Comparison of ENCODE assay signal across 18 cellular contexts in genomic region chr21:41778974-41779600, GRCh38. TPM values are rescaled to one million over a fixed set of nuclear protein-coding genes. Genes with fewer than 3 reads are reported as not detected.
A peak's percentile ranks its signal among the peaks of the same experiment; 100 is the strongest.
DNase-seq lines count a peak whose midpoint lies in the region; ATAC-seq, FAIRE-seq and TF ChIP-seq lines count a peak whose summit lies in the region.
"Had no signal": no experiment of that assay in that cellular context is flagged by ENCODE, and none has a peak within 500 bp of the region (broad histone marks: within the 10 kb centered on the region; RNA-seq: fewer than 3 reads in every experiment).

No MANE protein-coding gene starts in this region.

- TF ChIP-seq POLR2A in HepG2 (IDR thresholded peaks at IDR 0.05; ENCODE audit: insufficient read depth in 1 of 2, low read depth in 2 of 2, low read length in 2 of 2): no peak

- CTCF ChIA-PET in HepG2 (lab: Yijun Ruan, JAX; ENCODE audit: low intra/inter-chr PET ratio, low total read pairs): interaction anchor here (1.9 to 4.1 kb wide), 3 partner anchors 11 to 167 kb away, joined by 7 to 51 read pairs (median 7); no protein-coding TSS in a partner anchor

- POLR2A ChIA-PET in HepG2 (lab: Yijun Ruan, JAX): interaction anchor here (0.7 to 1.6 kb wide), 3 partner anchors 10 to 101 kb away, joined by 3 to 11 read pairs (median 3); no protein-coding TSS in a partner anchor

- H3K27me3 ChIP-seq in HepG2 (ENCODE audit: control insufficient read depth in 1 of 2, insufficient read depth in 2 of 2, low read length in 2 of 2): peaks cover 4 to 30% of the 10 kb centered on the region in 2 experiments
- H3K27me3 ChIP-seq: ovary had no signal

- in situ Hi-C loops in HepG2 (cut with HindIII; ENCODE audit: extremely low pct_ligation_motif_present, low pct_unique_long_range_greater_than_20kb): loop anchor here (5.0 kb wide), 1 partner anchor 167 kb away; no protein-coding TSS in a partner anchor

- ATAC-seq in HepG2 (peak; percentile 87), GM21529 (IDR thresholded peaks at IDR 0.05; ENCODE audit: unreplicated experiment) (no peak), GM19463 (IDR thresholded peaks at IDR 0.05; ENCODE audit: unreplicated experiment) (no peak)

- H3K27ac ChIP-seq in VCaP (peak overlapping the region; percentile 84), HepG2 (ENCODE audit: extremely low read length, insufficient read depth, low read length) (no peak overlapping the region)
- H3K27ac ChIP-seq: BLaER1 treated with 17β-estradiol and CSF1 and Interleukin-3, amounts not matched to agents 10 nM and 100 nM; left ventricle myocardium inferior; ovary had no signal

- no peaks in the 10 kb centered on the region for H4K20me1 ChIP-seq in HepG2 (ENCODE audit: insufficient read depth, low read length)
- H4K20me1 ChIP-seq: BLaER1 treated with 17β-estradiol and CSF1 and Interleukin-3, amounts not matched to agents 10 nM and 100 nM had no signal

- H3K9me3 ChIP-seq in HepG2 (ENCODE audit: low read length): no peaks in the 10 kb centered on the region
- H3K9me3 ChIP-seq: BLaER1 treated with 17β-estradiol and CSF1 and Interleukin-3, amounts not matched to agents 10 nM and 100 nM; left ventricle myocardium inferior; ovary had no signal

- no peaks in the 10 kb centered on the region for H3K9me3 Mint-ChIP-seq in immature natural killer cell
- no peaks in the 10 kb centered on the region for H3K9me3 Mint-ChIP-seq in glutamatergic neuron (ENCODE audit: unreplicated experiment)
- H3K9me3 Mint-ChIP-seq: activated naive CD4-positive, alpha-beta T cell treated with anti-CD3 and anti-CD28 coated beads, Interleukin-2, amount 50 U/mL, for 72 hours; T-helper 1 cell treated with Interleukin-12 subunit alpha and Interleukin-12 subunit beta and Interleukin-4 antibody, amounts not matched to agents 30 μg/mL and 1 μg/mL, for 36 hours had no signal

- H3K4me2 ChIP-seq in HepG2 (ENCODE audit: low read depth, low read length): peak overlapping the region; percentile 87

- DNase-seq in DMS153 treated with DMSO at 0.1 percent for 48 hours (lab: John Stamatoyannopoulos, UW; ENCODE audit: unreplicated experiment) (peak; percentile 39), M059J (ENCODE audit: low read depth) (peak; percentile 89), HepG2 (ENCODE audit: low spot score) (peak; percentile 62), immature natural killer cell (no peak), glutamatergic neuron (no peak)
- DNase-seq: activated CD8-positive, alpha-beta memory T cell treated with anti-CD3 and anti-CD28 coated beads for 24 hours had no signal

- H3K27ac Mint-ChIP-seq in immature natural killer cell: no peak overlapping the region
- no peak overlapping the region for H3K27ac Mint-ChIP-seq in glutamatergic neuron (ENCODE audit: unreplicated experiment)
- H3K27ac Mint-ChIP-seq: activated naive CD4-positive, alpha-beta T cell treated with anti-CD3 and anti-CD28 coated beads, Interleukin-2, amount 50 U/mL, for 72 hours; stimulated activated memory B cell treated with anti-CD40 and anti-IgM and Interleukin-4, amounts not matched to agents 10 μg/mL and 1 μg/mL and 100 μg/mL, for 72 hours; T-helper 1 cell treated with Interleukin-12 subunit alpha and Interleukin-12 subunit beta and Interleukin-4 antibody, amounts not matched to agents 30 μg/mL and 1 μg/mL, for 36 hours had no signal

- no TSS peak for BruUV-seq in HepG2 (replicated peaks; lab: Mats Ljungman, UMichigan)

- intact Hi-C loops in HepG2 (cut with micrococcal nuclease; ENCODE audit: unreplicated experiment): loop anchor here (1.0 to 2.0 kb wide), 2 partner anchors 38 to 169 kb away; no protein-coding TSS in a partner anchor

- H3K36me3 ChIP-seq in HepG2 (replicated peaks in 1 of 2; ENCODE audit: control insufficient read depth in 1 of 2, insufficient read depth in 2 of 2, low read length in 2 of 2): no peaks in the 10 kb centered on the region
- H3K36me3 ChIP-seq: BLaER1 treated with 17β-estradiol and CSF1 and Interleukin-3, amounts not matched to agents 10 nM and 100 nM; left ventricle myocardium inferior; ovary had no signal

- TF ChIP-seq EP300 in HepG2 (IDR thresholded peaks at IDR 0.05; ENCODE audit: low read depth in 2 of 2, low read length in 2 of 2) (no peak), HepG2 (CRISPR knock-in tag; IDR thresholded peaks at IDR 0.05; ENCODE audit: borderline replicate concordance) (no peak)

- H2AFZ ChIP-seq in HepG2 (ENCODE audit: low read length): no peak overlapping the region

- TF ChIP-seq RAD21 in HepG2 (CRISPR knock-in tag; IDR thresholded peaks at IDR 0.05): no peak

- H3K27me3 Mint-ChIP-seq in immature natural killer cell (ENCODE audit: low read depth in 3 of 3) (peaks cover 10 to 53% (median 18%) of the 10 kb centered on the region in 3 donors), glutamatergic neuron (ENCODE audit: unreplicated experiment) (peaks cover 7% of the 10 kb centered on the region)

- peak overlapping the region in 2 of 3 experiments; percentile 41; a peak in 4 of 6 replicates for H3K4me3 ChIP-seq in HepG2 (replicated peaks in 1 of 3; ENCODE audit: insufficient read depth in 1 of 3, low read depth in 2 of 3, low read length in 3 of 3)
- H3K4me3 ChIP-seq: BLaER1 treated with 17β-estradiol and CSF1 and Interleukin-3, amounts not matched to agents 10 nM and 100 nM; left ventricle myocardium inferior; ovary had no signal

- 2% methylated on average over 15 of the region's 15 CpGs for WGBS in HepG2 (ENCODE audit: low lambda C conversion rate)

- FAIRE-seq in HepG2 (lab: Jason Lieb, UNC): peak; percentile 28
- FAIRE-seq: colon had no signal

- H3K4me1 Mint-ChIP-seq in immature natural killer cell: peaks cover 2 to 18% of the 10 kb centered on the region in 2 donors
- H3K4me1 Mint-ChIP-seq in glutamatergic neuron (ENCODE audit: low read depth, unreplicated experiment): peaks cover 6% of the 10 kb centered on the region

- H3K9ac ChIP-seq in HepG2 (ENCODE audit: insufficient read depth, low read depth, low read length): no peak overlapping the region
- H3K9ac ChIP-seq: BLaER1 treated with 17β-estradiol and CSF1 and Interleukin-3, amounts not matched to agents 10 nM and 100 nM had no signal

- no peaks in the 10 kb centered on the region for H3K79me2 ChIP-seq in HepG2 (ENCODE audit: insufficient read depth, low read length)

- H3K4me1 ChIP-seq in HepG2 (ENCODE audit: insufficient read depth, low read length): peaks cover 50% of the 10 kb centered on the region

- no peaks in the 10 kb centered on the region for H3K36me3 Mint-ChIP-seq in immature natural killer cell
- peaks cover 4% of the 10 kb centered on the region for H3K36me3 Mint-ChIP-seq in glutamatergic neuron (ENCODE audit: unreplicated experiment)
- H3K36me3 Mint-ChIP-seq: activated naive CD4-positive, alpha-beta T cell treated with anti-CD3 and anti-CD28 coated beads, Interleukin-2, amount 50 U/mL, for 72 hours; stimulated activated memory B cell treated with anti-CD40 and anti-IgM and Interleukin-4, amounts not matched to agents 10 μg/mL and 1 μg/mL and 100 μg/mL, for 72 hours had no signal

- no peak for TF ChIP-seq CTCF in VCaP (conservative IDR thresholded peaks at IDR 0.05)
- TF ChIP-seq CTCF in HepG2 (CRISPR knock-in tag; IDR thresholded peaks at IDR 0.05): peak; percentile 41
- TF ChIP-seq CTCF in glutamatergic neuron (IDR thresholded peaks at IDR 0.05; ENCODE audit: partially characterized antibody, unreplicated experiment): no peak

- H3K4me3 Mint-ChIP-seq in immature natural killer cell (no peak overlapping the region), glutamatergic neuron (ENCODE audit: unreplicated experiment) (no peak overlapping the region)
- H3K4me3 Mint-ChIP-seq: stimulated activated memory B cell treated with anti-CD40 and anti-IgM and Interleukin-4, amounts not matched to agents 10 μg/mL and 1 μg/mL and 100 μg/mL, for 72 hours; T-helper 1 cell treated with Interleukin-12 subunit alpha and Interleukin-12 subunit beta and Interleukin-4 antibody, amounts not matched to agents 30 μg/mL and 1 μg/mL, for 36 hours had no signal

RNA-seq across cellular contexts. Expression of gene RIPK4, which starts 12.2 kb away (rescaled TPM):
- 13.1 and 20.5 TPM in 2 replicates for total RNA-seq in M059J (2014; rRNA removed; shearing (Covaris generic))
- total RNA-seq in HepG2 (2016; rRNA removed; fragmentation: Illumina TruSeq; extraction: Trizol): 4.9 and 5.3 TPM in 2 replicates
- 0.51 and 0.71 TPM in 2 replicates for total RNA-seq in HepG2 (2016; cell fraction: cytosol; rRNA removed; fragmentation: Illumina TruSeq; extraction: Trizol; ENCODE audit: low read depth)
- 4.4 and 5.2 TPM in 2 replicates for total RNA-seq in HepG2 (2016; cell fraction: insoluble cytoplasmic fraction; rRNA removed; fragmentation: Illumina TruSeq; extraction: Trizol)
- total RNA-seq in HepG2 (2016; cell fraction: membrane; rRNA removed; fragmentation: Illumina TruSeq; extraction: Trizol): 2.1 and 2.3 TPM in 2 replicates
- 3.5 and 4.3 TPM in 2 replicates for total RNA-seq in HepG2 (2016; cell fraction: nucleus; rRNA removed; fragmentation: Illumina TruSeq; extraction: Trizol)
- 3.1 and 3.7 TPM in 2 replicates for polyA plus RNA-seq in HepG2 (2011; rRNA removed)
- polyA plus RNA-seq in HepG2 (2011; cell fraction: cytosol; rRNA removed): 2.8 TPM in 2 replicates
- polyA plus RNA-seq in HepG2 (2011; cell fraction: nucleus; rRNA removed): 11.6 and 15.3 TPM in 2 replicates
- 5.1 and 8.2 TPM in 2 replicates for polyA plus RNA-seq in HepG2 (2012)
- polyA plus RNA-seq in HepG2 (2016; cell fraction: cytosol; fragmentation: Illumina TruSeq; extraction: Trizol; ENCODE audit: low read depth): 0.29 and 0.38 TPM in 2 replicates
- 3.7 and 4.2 TPM in 2 replicates for polyA plus RNA-seq in HepG2 (2016; cell fraction: insoluble cytoplasmic fraction; fragmentation: Illumina TruSeq; extraction: Trizol; ENCODE audit: low read depth)
- 0.65 and 1.0 TPM in 2 replicates for polyA plus RNA-seq in HepG2 (2016; cell fraction: membrane; fragmentation: Illumina TruSeq; extraction: Trizol; ENCODE audit: low read depth)
- 6.2 and 7.7 TPM in 2 replicates for polyA plus RNA-seq in HepG2 (2016; cell fraction: nucleus; fragmentation: Illumina TruSeq; extraction: Trizol; ENCODE audit: insufficient read depth, low read depth)
- polyA minus RNA-seq in HepG2 (2011; rRNA and poly(A)+ RNA removed; ENCODE audit: low replicate concordance): 0.70 and 14.5 TPM in 2 replicates
- 6.3 and 8.3 TPM in 2 replicates for polyA minus RNA-seq in HepG2 (2011; cell fraction: cytosol; rRNA and poly(A)+ RNA removed)
- 4.6 and 8.5 TPM in 2 replicates for polyA minus RNA-seq in HepG2 (2011; cell fraction: nucleus; rRNA and poly(A)+ RNA removed)
- polyA plus RNA-seq in immature natural killer cell: not detected
- 2.9 TPM for total RNA-seq in glutamatergic neuron (ENCODE audit: unreplicated experiment)
- total RNA-seq: fibroblast of villous mesenchyme, LHCN-M2 had no signal

Comparison
In these comparisons a context has a peak if more than half of its experiments do, and no peak if none do; other contexts are left out.
1. DNase-seq: peak in DMS153 treated with DMSO at 0.1 percent for 48 hours (single experiment), M059J (single experiment) and HepG2 (single experiment); none in immature natural killer cell (0 of 3) and glutamatergic neuron (single experiment).